In the genomic region with DNA sequence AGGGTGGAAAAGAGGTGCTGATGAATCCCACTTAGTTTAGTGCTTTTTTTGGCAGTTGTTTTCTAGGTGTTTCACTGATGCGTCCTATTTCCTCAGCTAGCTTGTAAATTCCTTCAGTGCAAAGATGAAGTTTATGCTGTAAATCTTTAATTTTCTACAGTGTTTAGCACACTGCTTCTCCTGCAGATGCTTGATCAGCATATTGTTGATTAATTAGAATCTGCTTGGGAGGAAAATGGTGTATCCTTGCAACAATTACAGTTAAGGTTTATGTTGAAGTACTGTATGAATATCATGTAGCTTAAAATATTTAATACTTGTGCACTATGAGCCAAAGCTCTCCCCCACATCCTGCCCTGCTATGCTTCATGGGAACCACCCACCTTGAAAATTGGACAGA, we compare ENCODE assay signal across 31 cellular contexts.
"Had no signal": no experiment of that assay in that cellular context is flagged by ENCODE, and none has a peak within 500 bp of the region (broad histone marks: within the 10 kb centered on the region; RNA-seq: fewer than 3 reads in every experiment).

No MANE protein-coding gene starts in this region.

- H3K4me2 ChIP-seq: neural progenitor cell, smooth muscle cell had no signal

- H3K36me3 ChIP-seq: neural progenitor cell, ovary, spleen, suprapubic skin, tibial artery, transverse colon, upper lobe of right lung, uterus had no signal

- H3K4me3 ChIP-seq: neural progenitor cell, ovary, psoas muscle, skin epidermis, smooth muscle cell, spleen, suprapubic skin, testis, tibial artery, transverse colon, upper lobe of right lung, uterus had no signal

- H3K4me1 ChIP-seq: neural progenitor cell, parathyroid adenoma, psoas muscle, upper lobe of right lung, uterus had no signal

- H3K27me3 Mint-ChIP-seq: stimulated activated memory B cell treated with anti-CD40 and anti-IgM and Interleukin-4, amounts not matched to agents 10 μg/mL and 1 μg/mL and 100 μg/mL, for 72 hours; stimulated activated naive CD8-positive, alpha-beta T cell treated with anti-CD3 and anti-CD28 coated beads, Interleukin-15, amount 100 ng/mL, for 72 hours had no signal

- H2AFZ ChIP-seq: neural progenitor cell, parathyroid adenoma had no signal

- H3K79me2 ChIP-seq: parathyroid adenoma had no signal

- H3K27ac ChIP-seq: neural progenitor cell, ovary, parathyroid adenoma, psoas muscle, skin epidermis, spleen, suprapubic skin, tibial artery, transverse colon, upper lobe of right lung, uterus had no signal

- H3K4me3 Mint-ChIP-seq: naive thymus-derived CD8-positive, alpha-beta T cell; natural killer cell treated with Interleukin-12 subunit alpha and Interleukin-12 subunit beta and Interleukin-15 and Interleukin-18, amount 100 ng/mL, for 72 hours; neural progenitor cell; stimulated activated memory B cell treated with anti-CD40 and anti-IgM and Interleukin-4, amounts not matched to agents 10 μg/mL and 1 μg/mL and 100 μg/mL, for 72 hours; stimulated activated naive CD8-positive, alpha-beta T cell treated with anti-CD3 and anti-CD28 coated beads, Interleukin-15, amount 100 ng/mL, for 72 hours; type B pancreatic cell had no signal

- H3K27ac Mint-ChIP-seq: naive thymus-derived CD8-positive, alpha-beta T cell; natural killer cell treated with Interleukin-12 subunit alpha and Interleukin-12 subunit beta and Interleukin-15 and Interleukin-18, amount 100 ng/mL, for 72 hours; neural progenitor cell; progenitor cell of endocrine pancreas; stimulated activated memory B cell treated with anti-CD40 and anti-IgM and Interleukin-4, amounts not matched to agents 10 μg/mL and 1 μg/mL and 100 μg/mL, for 72 hours; stimulated activated naive CD8-positive, alpha-beta T cell treated with anti-CD3 and anti-CD28 coated beads, Interleukin-15, amount 100 ng/mL, for 72 hours; type B pancreatic cell had no signal

- ATAC-seq: naive thymus-derived CD8-positive, alpha-beta T cell; natural killer cell treated with Interleukin-12 subunit alpha and Interleukin-12 subunit beta and Interleukin-15 and Interleukin-18, amount 100 ng/mL, for 72 hours; psoas muscle; right cardiac atrium; sciatic nerve; stimulated activated memory B cell treated with anti-CD40 and anti-IgM and Interleukin-4, amounts not matched to agents 10 μg/mL and 1 μg/mL and 100 μg/mL, for 72 hours; stimulated activated naive CD8-positive, alpha-beta T cell treated with anti-CD3 and anti-CD28 coated beads, Interleukin-15, amount 100 ng/mL, for 72 hours; stimulated activated naive CD8-positive, alpha-beta T cell treated with anti-CD3 and anti-CD28 coated beads, Interleukin-15, Interleukin-2, amounts not matched to agents 100 U/mL and 50 U/mL, for 24 hours; upper lobe of right lung had no signal

- H3K9me3 ChIP-seq: ovary, psoas muscle, spleen, suprapubic skin, testis, tibial artery, transverse colon, upper lobe of right lung, uterus had no signal

- H3K9ac ChIP-seq: neural progenitor cell, parathyroid adenoma had no signal

- H3K9me3 Mint-ChIP-seq: naive thymus-derived CD8-positive, alpha-beta T cell; natural killer cell treated with Interleukin-12 subunit alpha and Interleukin-12 subunit beta and Interleukin-15 and Interleukin-18, amount 100 ng/mL, for 72 hours; neural progenitor cell; stimulated activated memory B cell treated with anti-CD40 and anti-IgM and Interleukin-4, amounts not matched to agents 10 μg/mL and 1 μg/mL and 100 μg/mL, for 72 hours; stimulated activated naive CD8-positive, alpha-beta T cell treated with anti-CD3 and anti-CD28 coated beads, Interleukin-15, amount 100 ng/mL, for 72 hours; type B pancreatic cell had no signal

- H3K4me1 Mint-ChIP-seq: neural progenitor cell; stimulated activated memory B cell treated with anti-CD40 and anti-IgM and Interleukin-4, amounts not matched to agents 10 μg/mL and 1 μg/mL and 100 μg/mL, for 72 hours; stimulated activated naive CD8-positive, alpha-beta T cell treated with anti-CD3 and anti-CD28 coated beads, Interleukin-15, amount 100 ng/mL, for 72 hours had no signal

- H3K27me3 ChIP-seq: neural progenitor cell, ovary, spleen, suprapubic skin, testis, tibial artery, transverse colon, upper lobe of right lung, uterus had no signal

- H3K36me3 Mint-ChIP-seq: naive thymus-derived CD8-positive, alpha-beta T cell; natural killer cell treated with Interleukin-12 subunit alpha and Interleukin-12 subunit beta and Interleukin-15 and Interleukin-18, amount 100 ng/mL, for 72 hours; neural progenitor cell; stimulated activated memory B cell treated with anti-CD40 and anti-IgM and Interleukin-4, amounts not matched to agents 10 μg/mL and 1 μg/mL and 100 μg/mL, for 72 hours; type B pancreatic cell had no signal

- DNase-seq: naive thymus-derived CD8-positive, alpha-beta T cell; occipital lobe; ovary; posterior cingulate gyrus; psoas muscle; right cardiac atrium; spleen; stimulated activated CD4-positive, alpha-beta T cell treated with anti-CD3 and anti-CD28 coated beads, Interleukin-12 subunit alpha, Interleukin-12 subunit beta, amount 100 ng/mL, for 4 hours; stimulated activated CD4-positive, alpha-beta T cell treated with anti-CD3 and anti-CD28 coated beads, Interleukin-1b, Interleukin-23, amount 100 ng/mL, for 48 hours; stimulated activated CD4-positive, alpha-beta T cell treated with anti-CD3 and anti-CD28 coated beads, Interleukin-4, amount 100 ng/mL, for 1 hour; stimulated activated CD4-positive, alpha-beta T cell treated with anti-CD3 and anti-CD28 coated beads, Interleukin-4, amount 100 ng/mL, for 4 hours; stimulated activated CD8-positive, alpha-beta memory T cell treated with anti-CD3 and anti-CD28 coated beads, Interleukin-4, amount 100 ng/mL, for 48 hours; stimulated activated naive CD4-positive, alpha-beta T cell; stimulated activated naive CD8-positive, alpha-beta T cell treated with anti-CD3 and anti-CD28 coated beads, Interleukin-15, amount 100 ng/mL, for 72 hours; stimulated activated naive CD8-positive, alpha-beta T cell treated with anti-CD3 and anti-CD28 coated beads, Interleukin-15, Interleukin-2, amounts not matched to agents 100 U/mL and 50 U/mL, for 24 hours; substantia nigra; testis; tibial artery; transverse colon; upper lobe of right lung; uterus had no signal
